Comparison of ENCODE assay signal across 29 cellular contexts in genomic region chr13:39881887-39882286, GRCh38.
DNase-seq lines count a peak whose midpoint lies in the region; ATAC-seq and TF ChIP-seq lines count a peak whose summit lies in the region.
"Had no signal": no experiment of that assay in that cellular context is flagged by ENCODE, and none has a peak within 500 bp of the region (broad histone marks: within the 10 kb centered on the region; RNA-seq: fewer than 3 reads in every experiment).

No MANE protein-coding gene starts in this region.

- ATAC-seq in GM19324 (IDR thresholded peaks at IDR 0.05; ENCODE audit: low FRiP score, unreplicated experiment) (no peak), GM21367 (IDR thresholded peaks at IDR 0.05; ENCODE audit: unreplicated experiment) (no peak)
- ATAC-seq: K562; left lung; stimulated activated naive CD8-positive, alpha-beta T cell treated with anti-CD3 and anti-CD28 coated beads, Interleukin-15, amount 100 ng/mL, for 72 hours; WTC11 had no signal

- no peak overlapping the region for H3K4me3 Mint-ChIP-seq in chondrocyte (ENCODE audit: unreplicated experiment)
- H3K4me3 Mint-ChIP-seq: activated CD4-positive, alpha-beta T cell treated with anti-CD3 and anti-CD28 coated beads, Interleukin-2, amount 10 ng/mL, durations not matched to agents 24 days and 14 days; activated naive CD8-positive, alpha-beta T cell treated with anti-CD3 and anti-CD28 coated beads for 36 hours; activated T-cell treated with anti-CD3 and anti-CD28 coated beads, Interleukin-2, amount 50 U/mL, for 24 hours; CD4-positive, alpha-beta memory T cell; dendritic cell treated with granulocyte-macrophage colony-stimulating factor and Interleukin-4, amounts not matched to agents 40 ng/mL and 50 ng/mL, for 4 days; stimulated activated naive CD8-positive, alpha-beta T cell treated with anti-CD3 and anti-CD28 coated beads, Interleukin-15, amount 100 ng/mL, for 72 hours; WTC11 had no signal

- DNase-seq in AG08395 (ENCODE audit: low spot score) (peak; percentile 15), HT1080 (ENCODE audit: low read depth) (peak; percentile 25), chondrocyte (ENCODE audit: low spot score) (no peak), iris pigment epithelial cell (ENCODE audit: low read depth) (peak; percentile 81), NCI-H345 (lab: John Stamatoyannopoulos, UW) (no peak)
- no peak for DNase-seq in effector CD8-positive, alpha-beta T cell (lab: John Stamatoyannopoulos, UW)
- DNase-seq: activated CD4-positive, alpha-beta T cell treated with anti-CD3 and anti-CD28 coated beads, Interleukin-2, amount 10 ng/mL, durations not matched to agents 24 days and 14 days; activated effector memory CD4-positive, alpha-beta T cell treated with anti-CD3 and anti-CD28 coated beads, Interleukin-2, amount 50 U/mL, for 16 hours; activated naive CD8-positive, alpha-beta T cell treated with anti-CD3 and anti-CD28 coated beads for 36 hours; activated T-cell treated with anti-CD3 and anti-CD28 coated beads, Interleukin-2, amount 50 U/mL, for 24 hours; CD4-positive, alpha-beta memory T cell; central memory CD4-positive, alpha-beta T cell; DMS 273 treated with DMSO at 0.1 percent for 48 hours; glutamatergic neuron; left lung; NCI-H1092; NCI-H1694 treated with DMSO at 0.1 percent for 48 hours; NCI-H510A treated with DMSO at 0.1 percent for 48 hours; RPMI8226; spleen; stimulated activated CD4-positive, alpha-beta T cell treated with anti-CD3 and anti-CD28 coated beads, Interleukin-2, amount 100 ng/mL, for 24 hours; stimulated activated CD8-positive, alpha-beta memory T cell treated with anti-CD3 and anti-CD28 coated beads, Interleukin-4, amount 100 ng/mL, for 48 hours; stimulated activated naive CD8-positive, alpha-beta T cell treated with anti-CD3 and anti-CD28 coated beads, Interleukin-15, amount 100 ng/mL, for 72 hours; T-helper 1 cell had no signal

- H3K27ac Mint-ChIP-seq in chondrocyte (ENCODE audit: unreplicated experiment) = peak overlapping the region; percentile 34
- H3K27ac Mint-ChIP-seq: activated CD4-positive, alpha-beta T cell treated with anti-CD3 and anti-CD28 coated beads, Interleukin-2, amount 10 ng/mL, durations not matched to agents 24 days and 14 days; activated naive CD8-positive, alpha-beta T cell treated with anti-CD3 and anti-CD28 coated beads for 36 hours; activated T-cell treated with anti-CD3 and anti-CD28 coated beads, Interleukin-2, amount 50 U/mL, for 24 hours; dendritic cell treated with granulocyte-macrophage colony-stimulating factor and Interleukin-4, amounts not matched to agents 40 ng/mL and 50 ng/mL, for 4 days; WTC11 had no signal

- no peaks in the 10 kb centered on the region for H3K27me3 Mint-ChIP-seq in chondrocyte (ENCODE audit: low read depth)
- H3K27me3 Mint-ChIP-seq: activated naive CD8-positive, alpha-beta T cell treated with anti-CD3 and anti-CD28 coated beads for 36 hours; activated T-cell treated with anti-CD3 and anti-CD28 coated beads, Interleukin-2, amount 50 U/mL, for 24 hours; dendritic cell treated with granulocyte-macrophage colony-stimulating factor and Interleukin-4, amounts not matched to agents 40 ng/mL and 50 ng/mL, for 4 days; stimulated activated naive CD8-positive, alpha-beta T cell treated with anti-CD3 and anti-CD28 coated beads, Interleukin-15, amount 100 ng/mL, for 72 hours had no signal

- TF ChIP-seq CTCF in chondrocyte (IDR thresholded peaks at IDR 0.05) = no peak

- H3K4me1 Mint-ChIP-seq in chondrocyte (ENCODE audit: low read depth) = peaks cover 15% of the 10 kb centered on the region
- H3K4me1 Mint-ChIP-seq: stimulated activated naive CD8-positive, alpha-beta T cell treated with anti-CD3 and anti-CD28 coated beads, Interleukin-15, amount 100 ng/mL, for 72 hours; WTC11 had no signal

- peaks cover 9% of the 10 kb centered on the region for H3K36me3 Mint-ChIP-seq in chondrocyte (ENCODE audit: low read depth)
- H3K36me3 Mint-ChIP-seq: activated naive CD8-positive, alpha-beta T cell treated with anti-CD3 and anti-CD28 coated beads for 36 hours had no signal

- H3K9me3 Mint-ChIP-seq in chondrocyte (ENCODE audit: low read depth) = peaks cover 35% of the 10 kb centered on the region

Comparison
In these comparisons a context has a peak if more than half of its experiments do, and no peak if none do; other contexts are left out.
1. DNase-seq: peak in AG08395 (single experiment), HT1080 (single experiment) and iris pigment epithelial cell (single experiment); none in chondrocyte (single experiment), NCI-H345 (single experiment) and effector CD8-positive, alpha-beta T cell (single experiment).